8 cellular contexts compared by ENCODE assay signal in genomic region chr19:36605839-36606478, GRCh38. TPM values are rescaled to one million over a fixed set of nuclear protein-coding genes. Genes with fewer than 3 reads are reported as not detected.
DNase-seq lines count a peak whose midpoint lies in the region; ATAC-seq, FAIRE-seq and TF ChIP-seq lines count a peak whose summit lies in the region.
"Had no signal": no experiment of that assay in that cellular context is flagged by ENCODE, and none has a peak within 500 bp of the region (broad histone marks: within the 10 kb centered on the region; RNA-seq: fewer than 3 reads in every experiment).

No MANE protein-coding gene starts in this region.

- H3K27me3 ChIP-seq in HUES6 (ENCODE audit: control insufficient read depth, insufficient read depth, low read length) (peaks cover 2% of the 10 kb centered on the region; the same call in 1 of the 2 replicates), bronchial epithelial cell (ENCODE audit: control insufficient read depth, insufficient read depth, low read length) (no peaks in the 10 kb centered on the region)

- peak overlapping the region; percentile 91 for H3K4me3 ChIP-seq in HUES6 (ENCODE audit: low read depth, low read length)
- H3K4me3 ChIP-seq in bronchial epithelial cell (ENCODE audit: low read depth, low read length): peak overlapping the region; percentile 53

- peaks cover 17% of the 10 kb centered on the region for H3K4me1 Mint-ChIP-seq in mesothelial cell of epicardium

- peaks cover 28% of the 10 kb centered on the region for H3K36me3 Mint-ChIP-seq in mesothelial cell of epicardium

- H3K4me1 ChIP-seq in HUES6 (ENCODE audit: control insufficient read depth, insufficient read depth, low read length): 0 out of 2 replicates have a peak, but pooled peaks cover 2% of the 10 kb centered on the region

- TF ChIP-seq POLR2A in GM18505 (IDR thresholded peaks at IDR 0.05; ENCODE audit: borderline replicate concordance, extremely low read depth, insufficient read depth, insufficient read length): no peak

- TF ChIP-seq CTCF in bronchial epithelial cell (IDR thresholded peaks at IDR 0.05; ENCODE audit: insufficient read depth, low read length, severe bottlenecking) (no peak), mesothelial cell of epicardium (IDR thresholded peaks at IDR 0.05; ENCODE audit: unreplicated experiment) (no peak)

- ATAC-seq in GM18505 (IDR thresholded peaks at IDR 0.05; ENCODE audit: unreplicated experiment) (peak; percentile 9), GM18873 (IDR thresholded peaks at IDR 0.05; ENCODE audit: low FRiP score, unreplicated experiment) (no peak), HG02571 (IDR thresholded peaks at IDR 0.05; ENCODE audit: unreplicated experiment) (no peak)

- H3K9ac ChIP-seq in HUES6 (ENCODE audit: low read length): peak overlapping the region; percentile 61

- peak overlapping the region; percentile 79 for H3K27ac Mint-ChIP-seq in mesothelial cell of epicardium

- H3K9me3 ChIP-seq in HUES6 (ENCODE audit: control insufficient read depth, insufficient read depth, low read depth, low read length): peaks cover 6% of the 10 kb centered on the region; the same call in 1 of the 2 replicates

- H3K36me3 ChIP-seq in HUES6 (ENCODE audit: control insufficient read depth, insufficient read depth, low read length) (peaks cover 21% of the 10 kb centered on the region), bronchial epithelial cell (ENCODE audit: control insufficient read depth, insufficient read depth, low read length) (no peaks in the 10 kb centered on the region)

- H3K27ac ChIP-seq in HUES6 (ENCODE audit: low read depth, low read length): no peak overlapping the region

- peak overlapping the region; percentile 81 for H3K4me3 Mint-ChIP-seq in mesothelial cell of epicardium

- no peaks in the 10 kb centered on the region for H3K9me3 Mint-ChIP-seq in mesothelial cell of epicardium

- DNase-seq in bronchial epithelial cell (ENCODE audit: low read depth): no peak
- DNase-seq in mesothelial cell of epicardium (ENCODE audit: low spot score in 2 of 2, unreplicated experiment in 2 of 2): no peak
- no peak for DNase-seq in activated CD4-positive, CD25-positive, alpha-beta regulatory T cell (lab: John Stamatoyannopoulos, UW)

- no peak for FAIRE-seq in bronchial epithelial cell (lab: Jason Lieb, UNC)
- FAIRE-seq: TTC549 had no signal

- no peaks in the 10 kb centered on the region for H3K27me3 Mint-ChIP-seq in mesothelial cell of epicardium (ENCODE audit: low read depth)

RNA-seq across cellular contexts. Expression of gene ZNF382, which starts 0.8 kb away (rescaled TPM):
- total RNA-seq in bronchial epithelial cell: 2.4 and 4.2 TPM in 2 replicates
- 21.1 to 22.2 TPM (median 21.2 TPM) in 3 replicates for total RNA-seq in mesothelial cell of epicardium

RNA-seq across cellular contexts. Expression of gene ZNF529, which starts 32.9 kb away (rescaled TPM):
- total RNA-seq in bronchial epithelial cell (4.2 and 7.6 TPM in 2 replicates), mesothelial cell of epicardium (29.0 to 33.5 TPM (median 32.0 TPM) in 3 replicates)
